ENCODE assay signal across 25 cellular contexts in the genomic region with DNA sequence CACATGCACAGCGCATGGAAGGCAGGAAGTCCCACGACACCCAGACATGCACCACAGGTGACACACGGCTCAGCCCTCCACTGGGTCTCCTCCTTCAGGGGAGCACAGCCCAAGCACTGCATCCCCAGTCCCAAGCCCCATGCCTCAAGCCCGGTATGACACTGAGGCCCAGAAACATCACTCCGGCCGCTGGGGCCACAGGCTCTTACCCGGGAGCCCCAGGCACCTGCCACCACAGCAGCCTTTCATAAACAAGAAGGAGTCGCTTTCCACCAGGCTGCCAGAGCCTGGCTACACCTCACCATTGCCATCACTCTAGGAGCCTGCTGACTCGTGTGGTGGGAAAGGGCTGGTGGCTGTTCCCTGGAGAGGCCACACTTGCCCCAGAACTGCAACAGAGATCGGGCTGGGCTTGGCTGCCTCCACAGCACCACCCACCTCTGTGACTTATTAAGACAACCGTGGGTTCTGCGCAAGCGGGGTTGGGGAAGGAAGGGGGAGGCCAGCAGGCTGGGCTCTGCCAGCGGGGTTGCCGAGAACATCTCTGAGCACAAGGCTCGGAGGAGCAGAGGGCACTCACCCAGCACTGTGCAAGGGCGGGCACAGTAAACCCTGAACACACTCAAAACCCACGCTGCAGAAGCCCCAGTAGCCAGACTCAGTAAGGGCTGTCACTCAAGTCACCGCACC. TPM values are rescaled to one million over a fixed set of nuclear protein-coding genes. Genes with fewer than 3 reads are reported as not detected.
A peak's percentile ranks its signal among the peaks of the same experiment; 100 is the strongest.
DNase-seq lines count a peak whose midpoint lies in the region; ATAC-seq, FAIRE-seq and TF ChIP-seq lines count a peak whose summit lies in the region.
"Had no signal": no experiment of that assay in that cellular context is flagged by ENCODE, and none has a peak within 500 bp of the region (broad histone marks: within the 10 kb centered on the region; RNA-seq: fewer than 3 reads in every experiment).

No MANE protein-coding gene starts in this region.

- TF ChIP-seq POLR2A in IMR-90 (IDR thresholded peaks at IDR 0.05; ENCODE audit: low read depth, low read length) (no peak), H54 (IDR thresholded peaks at IDR 0.05; ENCODE audit: low read depth, low read length) (no peak)

- no TSS peak for BruUV-seq in IMR-90 (replicated peaks; lab: Mats Ljungman, UMichigan)

- intact Hi-C loops in IMR-90 (cut with micrococcal nuclease) (no loop called here), kidney (cut with DNase I) (no loop called here), psoas muscle (cut with DNase I) (no loop called here)

- WGBS in IMR-90 (ENCODE audit: extremely low coverage in 2 of 2, insufficient read length in 1 of 2), 2 experiments: 88% methylated on average over 8 of the region's 19 CpGs; no CpG with 5 or more reads in 1 of the 2 experiments
- 77 to 85% (median 81%) methylated on average over 17 to 19 of the region's 19 CpGs for WGBS in psoas muscle, 3 donors

- no peak overlapping the region for H2AK5ac ChIP-seq in IMR-90 (ENCODE audit: low read depth, low read length)

- FAIRE-seq in bronchial epithelial cell (lab: Jason Lieb, UNC) (peak; percentile 68), kidney (lab: Jason Lieb, UNC) (no peak), H54 (lab: Jason Lieb, UNC) (no peak)
- FAIRE-seq: GM12891, GM19239, HepG2 had no signal

- no peak overlapping the region for H3K23ac ChIP-seq in IMR-90 (ENCODE audit: low read depth, low read length)

- H3K4ac ChIP-seq in IMR-90 (ENCODE audit: low read depth, low read length): no peak overlapping the region

- TF ChIP-seq CTCF in IMR-90 (conservative IDR thresholded peaks at IDR 0.05; ENCODE audit: low read depth, low read length) (no peak), bronchial epithelial cell (IDR thresholded peaks at IDR 0.05; ENCODE audit: insufficient read depth, low read length, severe bottlenecking) (no peak), kidney (IDR thresholded peaks at IDR 0.05; ENCODE audit: borderline replicate concordance, extremely low read depth, insufficient read depth) (no peak), psoas muscle (IDR thresholded peaks at IDR 0.05) (no peak)

- H3K14ac ChIP-seq in IMR-90 (replicated peaks; ENCODE audit: low read depth, low read length): no peak overlapping the region

- peak overlapping the region; percentile 23 for H2AK9ac ChIP-seq in IMR-90 (replicated peaks; ENCODE audit: low read depth, low read length, poor library complexity)

- no peaks in the 10 kb centered on the region; the same call in 1 of the 2 replicates for H3K36me3 ChIP-seq in IMR-90 (ENCODE audit: control insufficient read depth, insufficient read depth, low read length)
- H3K36me3 ChIP-seq in bronchial epithelial cell (ENCODE audit: control insufficient read depth, insufficient read depth, low read length): peaks cover 4% of the 10 kb centered on the region
- H3K36me3 ChIP-seq in kidney (ENCODE audit: control insufficient read depth in 1 of 2, insufficient read depth in 2 of 2, low read length in 2 of 2): peaks cover 0 to 2% of the 10 kb centered on the region in 2 donors
- H3K36me3 ChIP-seq in psoas muscle (ENCODE audit: insufficient read depth in 1 of 2, low read depth in 1 of 2): peaks cover 2 to 9% of the 10 kb centered on the region in 2 donors
- H3K36me3 ChIP-seq: BE2C had no signal

- CTCF ChIA-PET in IMR-90 (lab: Yijun Ruan, JAX): no interaction called here
- CTCF ChIA-PET in T-cell (lab: Charles Lee): no interaction called here

- H3K9me3 ChIP-seq in IMR-90 (ENCODE audit: control insufficient read depth, insufficient read depth, low read length) (no peaks in the 10 kb centered on the region), kidney (ENCODE audit: control insufficient read depth in 1 of 2, low read length in 2 of 2) (no peaks in the 10 kb centered on the region), psoas muscle (no peaks in the 10 kb centered on the region)
- H3K9me3 ChIP-seq: BE2C had no signal

- H3K9me3 Mint-ChIP-seq in T-cell: no peaks in the 10 kb centered on the region
- H3K9me3 Mint-ChIP-seq: CD4-positive, CD25-positive, alpha-beta regulatory T cell; CD8-positive, alpha-beta memory T cell; HFFc6 had no signal

- H3K4me3 ChIP-seq in IMR-90 (ENCODE audit: insufficient read depth, low read depth, low read length): no peak overlapping the region
- H3K4me3 ChIP-seq in bronchial epithelial cell (ENCODE audit: low read depth, low read length): no peak overlapping the region
- H3K4me3 ChIP-seq in kidney (ENCODE audit: low read length in 2 of 2): no peak overlapping the region
- no peak overlapping the region for H3K4me3 ChIP-seq in psoas muscle
- H3K4me3 ChIP-seq: GM23248 had no signal

- no peak overlapping the region for H4K5ac ChIP-seq in IMR-90 (ENCODE audit: low read depth, low read length)

- H3K4me2 ChIP-seq in IMR-90 (ENCODE audit: low read depth, low read length): no peak overlapping the region

- TF ChIP-seq RAD21 in IMR-90 (IDR thresholded peaks at IDR 0.05; ENCODE audit: low read length): no peak

- H3K9ac ChIP-seq in IMR-90 (ENCODE audit: low read depth, low read length): no peak overlapping the region
- no peak overlapping the region for H3K9ac ChIP-seq in kidney (ENCODE audit: low read length in 2 of 2)
- H3K9ac ChIP-seq: GM23248 had no signal

- H2BK5ac ChIP-seq in IMR-90 (ENCODE audit: low read depth, low read length, poor library complexity, severe bottlenecking): no peak overlapping the region

- no peak overlapping the region for H3K27ac Mint-ChIP-seq in T-cell
- H3K27ac Mint-ChIP-seq: CD4-positive, CD25-positive, alpha-beta regulatory T cell; HFFc6 had no signal

- H3K27ac ChIP-seq in IMR-90 (ENCODE audit: insufficient read depth, low read length): no peak overlapping the region
- H3K27ac ChIP-seq in kidney (ENCODE audit: low read depth in 2 of 2, low read length in 2 of 2): no peak overlapping the region
- no peak overlapping the region for H3K27ac ChIP-seq in psoas muscle
- H3K27ac ChIP-seq: GM23248 had no signal

- peaks cover 8 to 14% (median 12%) of the 10 kb centered on the region in 3 donors for H3K4me1 Mint-ChIP-seq in T-cell

- no peak overlapping the region for H3K18ac ChIP-seq in IMR-90 (ENCODE audit: low read depth, low read length)

- no peak overlapping the region for H2BK20ac ChIP-seq in IMR-90 (ENCODE audit: low read depth, low read length)

- H3K27me3 ChIP-seq in IMR-90 (ENCODE audit: control insufficient read depth, insufficient read depth, low read length) (no peaks in the 10 kb centered on the region), bronchial epithelial cell (ENCODE audit: control insufficient read depth, insufficient read depth, low read length) (no peaks in the 10 kb centered on the region), psoas muscle (ENCODE audit: insufficient read depth in 3 of 3, low read length in 2 of 3) (peaks cover 0 to 1% (median 0%) of the 10 kb centered on the region in 3 donors)
- H3K27me3 ChIP-seq: BE2C had no signal

- H3K9me1 ChIP-seq in IMR-90 (ENCODE audit: insufficient read depth, low read length): no peaks in the 10 kb centered on the region

- dilution Hi-C loops in IMR-90 (cut with HindIII; ENCODE audit: low sequenced_read_pairs, unreplicated experiment): no loop called here

- peaks cover 0 to 3% of the 10 kb centered on the region in 2 donors for H3K27me3 Mint-ChIP-seq in T-cell
- H3K27me3 Mint-ChIP-seq: CD4-positive, CD25-positive, alpha-beta regulatory T cell had no signal

- no peak overlapping the region for H2AFZ ChIP-seq in IMR-90 (replicated peaks; ENCODE audit: low read length, poor library complexity)
- H2AFZ ChIP-seq: GM23248 had no signal

- no peak overlapping the region for H3K56ac ChIP-seq in IMR-90 (ENCODE audit: extremely low read depth, insufficient read depth, low read length)

- POLR2A ChIA-PET in IMR-90 (lab: Charles Lee; ENCODE audit: unreplicated experiment) (no interaction called here), T-cell (lab: Charles Lee) (no interaction called here)

- no peaks in the 10 kb centered on the region; the same call in 1 of the 2 replicates for H3K4me1 ChIP-seq in IMR-90 (ENCODE audit: control insufficient read depth, insufficient read depth, low read length)
- H3K4me1 ChIP-seq in kidney (ENCODE audit: control insufficient read depth in 1 of 2, insufficient read depth in 1 of 2, low read depth in 1 of 2, low read length in 2 of 2): peaks cover 0 to 10% of the 10 kb centered on the region in 2 donors
- no peaks in the 10 kb centered on the region for H3K4me1 ChIP-seq in psoas muscle
- H3K4me1 ChIP-seq: BE2C had no signal

- no peak for DNase-seq in IMR-90
- no peak for DNase-seq in bronchial epithelial cell (ENCODE audit: low read depth)
- peak; percentile 49 for DNase-seq in kidney
- no peak for DNase-seq in GDM1 (lab: John Stamatoyannopoulos, UW)
- no peak for DNase-seq in T-cell
- no peak for DNase-seq in H54 (ENCODE audit: insufficient read length, low spot score)
- DNase-seq in psoas muscle: no peak
- DNase-seq: BE2C; C1 segment of cervical spinal cord; CD4-positive, CD25-positive, alpha-beta regulatory T cell; CD8-positive, alpha-beta memory T cell; COR-L47; DMS 273 treated with DMSO at 0.1 percent for 48 hours; DMS53; DND-41; EL; GM23248; HCEC 1CT; HFFc6 had no signal

- in situ Hi-C loops in IMR-90 (cut with MboI; ENCODE audit: low sequenced_read_pairs): loop anchor here (25.0 kb wide), 1 partner anchor 429 kb away; no protein-coding TSS in a partner anchor

- no peak overlapping the region for H2BK15ac ChIP-seq in IMR-90 (ENCODE audit: low read depth, low read length)

- ATAC-seq in IMR-90 (ENCODE audit: low read depth) (no peak), T-cell (replicated peaks in 1 of 4) (no peak), psoas muscle (no peak)
- ATAC-seq: HepG2 had no signal

- H3K36me3 Mint-ChIP-seq in T-cell: peaks cover 9% of the 10 kb centered on the region

- H4K20me1 ChIP-seq in IMR-90 (ENCODE audit: insufficient read depth, low read length): no peaks in the 10 kb centered on the region

- H3K79me1 ChIP-seq in IMR-90 (ENCODE audit: low read depth in 1 of 2, low read length in 2 of 2): peaks cover 0 to 11% of the 10 kb centered on the region in 2 experiments; a peak in 2 of 4 replicates

- no peak overlapping the region for H3K4me3 Mint-ChIP-seq in T-cell
- H3K4me3 Mint-ChIP-seq: CD4-positive, CD25-positive, alpha-beta regulatory T cell; CD8-positive, alpha-beta memory T cell; HFFc6 had no signal

- no peak overlapping the region for H2BK120ac ChIP-seq in IMR-90 (ENCODE audit: low read depth, low read length)

- no peak overlapping the region for H4K8ac ChIP-seq in IMR-90 (ENCODE audit: low read depth in 2 of 2, low read length in 2 of 2)

- H4K91ac ChIP-seq in IMR-90 (ENCODE audit: insufficient read depth, low read depth, low read length): no peak overlapping the region

RNA-seq across cellular contexts. Expression of gene HAUS7, which starts 4.5 kb away (rescaled TPM):
- 10.8 TPM in 2 replicates for total RNA-seq in IMR-90 (2012; rRNA removed)
- polyA plus RNA-seq in IMR-90 (2012; rRNA removed): 25.9 and 27.7 TPM in 2 replicates
- 22.1 and 24.3 TPM in 2 replicates for polyA plus RNA-seq in IMR-90 (2012; cell fraction: cytosol; rRNA removed)
- 188 and 200 TPM in 2 replicates for polyA plus RNA-seq in IMR-90 (2012; cell fraction: nucleus; rRNA removed; ENCODE audit: low replicate concordance)
- 7.4 and 10.9 TPM in 2 replicates for total RNA-seq in bronchial epithelial cell
- total RNA-seq in kidney: 28.1 TPM
- polyA plus RNA-seq in kidney (ENCODE audit: insufficient read depth, low read depth, low replicate concordance): 47.6 TPM
- total RNA-seq in T-cell: 10 to 100 TPM; 30.7 to 58.4 (median 48.6) TPM
- 10 to 100 TPM; 10.7 to 17.3 (median 12.7) TPM for total RNA-seq in psoas muscle
- polyA plus RNA-seq in psoas muscle: 10 to 100 TPM in 2 of 3 donors, 1 to 10 TPM in 1; 8.3 to 18.5 (median 15.0) TPM

RNA-seq across cellular contexts. Expression of gene TREX2, which starts 20.0 kb away (rescaled TPM):
- 0.36 and 0.56 TPM in 2 replicates for total RNA-seq in IMR-90 (2012; rRNA removed)
- 0.84 and 1.1 TPM in 2 replicates for polyA plus RNA-seq in IMR-90 (2012; rRNA removed)
- polyA plus RNA-seq in IMR-90 (2012; cell fraction: cytosol; rRNA removed): 0.30 and 0.63 TPM in 2 replicates
- polyA plus RNA-seq in IMR-90 (2012; cell fraction: nucleus; rRNA removed; ENCODE audit: low replicate concordance): 8.3 and 18.4 TPM in 2 replicates
- total RNA-seq in bronchial epithelial cell: 2.3 and 5.5 TPM in 2 replicates
- 1.4 TPM for total RNA-seq in kidney
- polyA plus RNA-seq in kidney (ENCODE audit: insufficient read depth, low read depth, low replicate concordance): 0.67 TPM
- 1 to 10 TPM; 2.4 to 6.3 (median 5.4) TPM for total RNA-seq in T-cell
- total RNA-seq in psoas muscle: under 1 TPM in 3 of 4 donors, not detected in 1; 0.25 to 0.56 (median 0.42) TPM
- under 1 TPM in 2 of 3 donors, not detected in 1; 0.10 to 0.27 TPM for polyA plus RNA-seq in psoas muscle
- total RNA-seq: G401 had no signal

RNA-seq across cellular contexts. Expression of gene BGN, which starts 28.9 kb away (rescaled TPM):
- total RNA-seq in IMR-90 (2012; rRNA removed) (10.0 and 11.3 TPM in 2 replicates), bronchial epithelial cell (0.26 TPM in 1 of 2 replicates, not detected in the other), kidney (164 TPM), T-cell (under 1 TPM in 3 of 5 donors, not detected in 2; 0.25 to 0.70 (median 0.30) TPM), psoas muscle (10 to 100 TPM; 12.6 to 62.4 (median 23.6) TPM)
- polyA plus RNA-seq in IMR-90 (2012; rRNA removed) (269 and 298 TPM in 2 replicates), kidney (ENCODE audit: insufficient read depth, low read depth, low replicate concordance) (288 TPM), psoas muscle (1 to 10 TPM; 6.7 to 9.9 (median 8.4) TPM)
- polyA plus RNA-seq in IMR-90 (2012; cell fraction: cytosol; rRNA removed): 360 and 422 TPM in 2 replicates
- 90.5 and 138 TPM in 2 replicates for polyA plus RNA-seq in IMR-90 (2012; cell fraction: nucleus; rRNA removed; ENCODE audit: low replicate concordance)
- total RNA-seq: A172; CD4-positive, CD25-positive, alpha-beta regulatory T cell; CD8-positive, alpha-beta memory T cell; G401; H4 had no signal
- polyA plus RNA-seq: CD4-positive, CD25-positive, alpha-beta regulatory T cell; CD8-positive, alpha-beta memory T cell had no signal

RNA-seq across cellular contexts. Expression of gene ATP2B3, which starts 51.6 kb away (rescaled TPM):
- under 0.01 TPM in 1 of 2 replicates, not detected in the other for total RNA-seq in IMR-90 (2012; rRNA removed)
- 0.03 and 0.06 TPM in 2 replicates for polyA plus RNA-seq in IMR-90 (2012; rRNA removed)
- 0.03 TPM in 1 of 2 replicates, not detected in the other for polyA plus RNA-seq in IMR-90 (2012; cell fraction: cytosol; rRNA removed)
- polyA plus RNA-seq in IMR-90 (2012; cell fraction: nucleus; rRNA removed; ENCODE audit: low replicate concordance): 0.26 and 0.38 TPM in 2 replicates
- not detected in 2 replicates for total RNA-seq in bronchial epithelial cell
- total RNA-seq in kidney: not detected
- 0.37 TPM for polyA plus RNA-seq in kidney (ENCODE audit: insufficient read depth, low read depth, low replicate concordance)
- total RNA-seq in T-cell: under 1 TPM in 1 of 5 donors, not detected in 4; 0.13 TPM
- total RNA-seq in psoas muscle: under 1 TPM in 1 of 4 donors, not detected in 3; 0.04 TPM
- under 1 TPM in 2 of 3 donors, not detected in 1; 0.01 TPM for polyA plus RNA-seq in psoas muscle
- total RNA-seq: A172; CD4-positive, CD25-positive, alpha-beta regulatory T cell; CD8-positive, alpha-beta memory T cell; G401; GM23248; H4; HepG2; HFFc6 had no signal
- polyA plus RNA-seq: CD4-positive, CD25-positive, alpha-beta regulatory T cell; CD8-positive, alpha-beta memory T cell; GM23248; HepG2 had no signal

RNA-seq across cellular contexts. Expression of gene ZFP92, which starts 54.6 kb away (rescaled TPM):
- total RNA-seq in IMR-90 (2012; rRNA removed): under 0.01 TPM in 2 replicates
- 0.03 and 0.04 TPM in 2 replicates for polyA plus RNA-seq in IMR-90 (2012; rRNA removed)
- 0.01 and 0.04 TPM in 2 replicates for polyA plus RNA-seq in IMR-90 (2012; cell fraction: cytosol; rRNA removed)
- 0.14 and 0.19 TPM in 2 replicates for polyA plus RNA-seq in IMR-90 (2012; cell fraction: nucleus; rRNA removed; ENCODE audit: low replicate concordance)
- 0.53 and 1.3 TPM in 2 replicates for total RNA-seq in bronchial epithelial cell
- 0.91 TPM for total RNA-seq in kidney
- 0.47 TPM for polyA plus RNA-seq in kidney (ENCODE audit: insufficient read depth, low read depth, low replicate concordance)
- 1 to 10 TPM in 3 of 5 donors, under 1 TPM in 2; 0.60 to 1.4 (median 1.2) TPM for total RNA-seq in T-cell
- under 1 TPM; 0.30 to 0.50 (median 0.36) TPM for total RNA-seq in psoas muscle
- polyA plus RNA-seq in psoas muscle: under 1 TPM; 0.10 to 0.16 (median 0.16) TPM
- total RNA-seq: G401, H4 had no signal
- polyA plus RNA-seq: GM23248, HepG2 had no signal
